1 cellular context compared by ENCODE assay signal in genomic region chr20:52001999-52002666, GRCh38.
TF ChIP-seq lines count a peak whose summit lies in the region.

No MANE protein-coding gene starts in this region.

TF ChIP-seq in H1, 55 proteins besides CTCF, POLR2A, EP300 and RAD21 (continued from another document):
- TF ChIP-seq ASH2L (IDR thresholded peaks at IDR 0.05; ENCODE audit: low read length): no peak
- TF ChIP-seq SP1 (IDR thresholded peaks at IDR 0.05; ENCODE audit: low read depth, low read length): no peak
- no peak for TF ChIP-seq CHD2 (IDR thresholded peaks at IDR 0.05; ENCODE audit: low read length)
- TF ChIP-seq CHD1 (IDR thresholded peaks at IDR 0.05; ENCODE audit: low read depth, low read length): no peak
- no peak for TF ChIP-seq GABPA (IDR thresholded peaks at IDR 0.05; ENCODE audit: borderline replicate concordance, insufficient read depth, low read length)
- no peak for TF ChIP-seq JUND (IDR thresholded peaks at IDR 0.05; ENCODE audit: low read length)
- no peak for TF ChIP-seq BRCA1 (IDR thresholded peaks at IDR 0.05; ENCODE audit: low read depth, low read length)
- no peak for TF ChIP-seq YY1 (IDR thresholded peaks at IDR 0.05; ENCODE audit: low read depth, low read length)
- no peak for TF ChIP-seq POLR2AphosphoS5 (IDR thresholded peaks at IDR 0.05; ENCODE audit: low read depth, low read length)
